In genomic region chr3:183099026-183099837, GRCh38 we compare ENCODE assay signal across 8 cellular contexts.
A peak's percentile ranks its signal among the peaks of the same experiment; 100 is the strongest.
DNase-seq lines count a peak whose midpoint lies in the region; ATAC-seq lines count a peak whose summit lies in the region.

Gene MCCC1 (minus strand): TSS chr3:183099496. CDS start chr3:183099440, 56 bp downstream.

- DNase-seq in AG08396 (ENCODE audit: low spot score) (peak; percentile 99), NCI-H446 treated with DMSO at 0.1 percent for 48 hours (lab: John Stamatoyannopoulos, UW) (peak; percentile 98), cerebellar nuclear complex (lab: John Stamatoyannopoulos, UW) (peak; percentile 92 to 98), islet precursor cell (peak; percentile 100)
- peak; percentile 94 for DNase-seq in activated CD4-positive, CD25-positive, alpha-beta regulatory T cell treated with anti-CD3 and anti-CD28 coated beads, Interleukin-2, amount 50 U/mL, for 72 hours
- DNase-seq in stimulated activated CD4-positive, alpha-beta T cell treated with anti-CD3 and anti-CD28 coated beads, Interleukin-12 subunit alpha, Interleukin-12 subunit beta, amount 100 ng/mL, for 48 hours (ENCODE audit: low read depth in 2 of 3, low spot score in 1 of 3) = peak; percentile 95 to 96 (median 96)

- peak; percentile 99 for ATAC-seq in GM19023 (IDR thresholded peaks at IDR 0.05; ENCODE audit: unreplicated experiment)
- peak; percentile 100 for ATAC-seq in HG03280 (IDR thresholded peaks at IDR 0.05; ENCODE audit: unreplicated experiment)

Comparison
In these comparisons a context has a peak if more than half of its experiments do, and no peak if none do; other contexts are left out.
1. Peak in every context shown above with its lines: DNase-seq and ATAC-seq.